ENCODE assay signal across 8 cellular contexts in the genomic region with DNA sequence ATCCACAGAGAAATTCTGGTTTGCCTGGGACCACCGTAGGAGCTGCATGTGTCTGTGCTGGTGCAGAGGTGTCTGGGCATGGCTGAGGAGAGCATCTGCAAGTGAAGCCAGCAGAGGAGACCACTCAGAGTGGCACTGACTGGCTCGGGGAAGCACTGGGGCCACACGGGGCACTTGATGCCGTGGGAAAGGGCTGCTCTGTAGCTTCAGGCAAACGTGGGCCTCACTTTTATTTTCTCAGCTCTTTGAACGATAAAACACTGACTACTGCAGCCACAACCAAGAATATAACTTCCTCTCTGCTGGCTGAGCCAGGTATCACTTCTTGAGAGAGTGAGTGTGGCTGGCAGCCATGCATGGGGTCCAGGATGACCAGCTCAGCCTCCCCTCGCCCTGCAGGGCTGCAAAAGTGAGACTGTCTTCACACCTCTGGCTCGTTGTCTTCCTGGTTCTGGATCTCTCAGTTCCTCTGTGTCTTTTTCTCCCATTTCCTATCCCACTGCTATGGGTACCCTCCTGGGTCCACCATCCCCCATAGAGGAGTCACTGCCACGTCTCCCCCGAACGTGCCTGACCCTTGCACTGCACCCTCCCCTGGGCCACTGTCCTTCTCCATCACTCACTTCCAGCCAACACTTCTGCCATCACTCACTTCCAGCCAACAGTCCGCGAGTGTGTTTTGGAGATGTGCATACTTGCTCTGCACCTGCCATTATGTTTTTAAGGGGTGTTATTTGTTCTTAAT.
A peak's percentile ranks its signal among the peaks of the same experiment; 100 is the strongest.
DNase-seq lines count a peak whose midpoint lies in the region; ATAC-seq and TF ChIP-seq lines count a peak whose summit lies in the region.

No MANE protein-coding gene starts in this region.

- H3K27ac ChIP-seq in adrenal gland (peak overlapping the region; percentile 9 to 93 (median 87)), sigmoid colon (peak overlapping the region; percentile 16 to 46 (median 32))

- intact Hi-C loops in adrenal gland (cut with DNase I) = no loop called here
- intact Hi-C loops in sigmoid colon (cut with DNase I) = loop anchor here (5.0 kb wide), 1 partner anchor 42 kb away; no protein-coding TSS in a partner anchor

- ATAC-seq in GM18505 (IDR thresholded peaks at IDR 0.05; ENCODE audit: unreplicated experiment) (peak; percentile 71), HG03103 (IDR thresholded peaks at IDR 0.05; ENCODE audit: low read depth, unreplicated experiment) (peak; percentile 59), HG03039 (IDR thresholded peaks at IDR 0.05; ENCODE audit: unreplicated experiment) (no peak)

- H3K4me3 ChIP-seq in adrenal gland (no peak overlapping the region), sigmoid colon (no peak overlapping the region)

- H3K27me3 ChIP-seq in adrenal gland (no peaks in the 10 kb centered on the region), sigmoid colon (no peaks in the 10 kb centered on the region)

- TF ChIP-seq CTCF in adrenal gland (IDR thresholded peaks at IDR 0.05) = no peak
- no peak for TF ChIP-seq CTCF in sigmoid colon (IDR thresholded peaks at IDR 0.05)

- peak; percentile 34 for TF ChIP-seq POLR2A in GM18505 (IDR thresholded peaks at IDR 0.05; ENCODE audit: borderline replicate concordance, extremely low read depth, insufficient read depth, insufficient read length)
- TF ChIP-seq POLR2A in adrenal gland (IDR thresholded peaks at IDR 0.05) = no peak
- TF ChIP-seq POLR2A in sigmoid colon (IDR thresholded peaks at IDR 0.05) = no peak

- no peak for TF ChIP-seq EP300 in sigmoid colon (IDR thresholded peaks at IDR 0.05)

- 50 to 56% (median 55%) methylated on average over 13 of the region's 13 CpGs for WGBS in adrenal gland, 4 donors
- 58 to 85% methylated on average over 13 of the region's 13 CpGs for WGBS in sigmoid colon, 2 donors

- H3K4me1 ChIP-seq in adrenal gland (replicated peaks in 1 of 2) = peaks cover 33 to 55% of the 10 kb centered on the region in 2 donors
- peaks cover 0 to 61% (median 39%) of the 10 kb centered on the region in 4 donors for H3K4me1 ChIP-seq in sigmoid colon

- H3K9me3 ChIP-seq in adrenal gland (replicated peaks in 1 of 3) (no peaks in the 10 kb centered on the region), sigmoid colon (no peaks in the 10 kb centered on the region)

- H3K36me3 ChIP-seq in adrenal gland (replicated peaks in 1 of 2) (no peaks in the 10 kb centered on the region), sigmoid colon (no peaks in the 10 kb centered on the region)

- peak in 2 of 7 donors; percentile 10 to 51 for DNase-seq in adrenal gland
- DNase-seq in sigmoid colon = no peak
- no peak for DNase-seq in kidney glomerular epithelial cell (lab: John Stamatoyannopoulos, UW)
- DNase-seq in HuH-7 (ENCODE audit: low spot score) = no peak
- no peak for DNase-seq in Kasumi-1 (lab: John Stamatoyannopoulos, UW)
